ENCODE assay signal across 40 cellular contexts in the genomic region with DNA sequence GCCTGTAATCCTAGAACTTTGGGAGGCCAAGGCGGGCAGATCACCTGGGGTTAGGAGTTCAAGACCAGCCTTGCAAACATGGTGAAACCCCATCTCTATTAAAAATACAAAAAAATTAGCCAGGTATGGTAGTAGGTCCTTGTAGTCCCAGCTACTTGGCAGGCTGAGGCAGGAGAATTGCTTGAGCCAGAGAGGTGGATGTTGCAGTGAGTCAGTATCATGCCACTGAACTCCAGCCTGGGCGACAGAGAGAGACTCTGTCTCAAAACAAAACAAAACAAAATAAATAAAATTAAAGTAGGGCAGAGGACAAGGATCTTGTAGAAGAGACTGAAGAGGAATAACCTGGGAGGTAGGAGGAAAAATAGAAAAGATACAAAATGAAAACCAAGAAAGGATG. TPM values are rescaled to one million over a fixed set of nuclear protein-coding genes. Genes with fewer than 3 reads are reported as not detected.
"Had no signal": no experiment of that assay in that cellular context is flagged by ENCODE, and none has a peak within 500 bp of the region (broad histone marks: within the 10 kb centered on the region; RNA-seq: fewer than 3 reads in every experiment).

No MANE protein-coding gene starts in this region.

- H3K4me1 Mint-ChIP-seq: activated naive CD8-positive, alpha-beta T cell treated with anti-CD3 and anti-CD28 coated beads for 36 hours; activated naive CD8-positive, alpha-beta T cell treated with anti-CD3 and anti-CD28 coated beads, Interleukin-2, amount 10 ng/mL, durations not matched to agents 7 days and 5 days; activated naive CD8-positive, alpha-beta T cell treated with anti-CD3 and anti-CD28 coated beads, Interleukin-2, amount 50 U/mL, for 24 hours; activated T-helper 17 cell treated with anti-CD3 and anti-CD28 coated beads, Interleukin-2, amount 50 U/mL, for 72 hours; brain; central memory CD8-positive, alpha-beta T cell had no signal

- H3K4me3 ChIP-seq: adrenal gland, ascending aorta, body of pancreas, breast epithelium, cardiac muscle cell had no signal

- H3K27ac ChIP-seq: adrenal gland, ascending aorta, body of pancreas, brain microvascular endothelial cell, breast epithelium, cardiac muscle cell had no signal

- H3K36me3 ChIP-seq: adrenal gland, brain microvascular endothelial cell, breast epithelium, cardiac muscle cell had no signal

- H3K4me1 ChIP-seq: ascending aorta, breast epithelium had no signal

- DNase-seq: activated effector memory CD4-positive, alpha-beta T cell treated with anti-CD3 and anti-CD28 coated beads, Interleukin-2, amount 50 U/mL, for 16 hours; activated effector memory CD4-positive, alpha-beta T cell treated with Interleukin-2 at 50 U/mL for 16 hours; activated gamma-delta T cell; activated gamma-delta T cell treated with Interleukin-2 at 50 U/mL for 16 hours; activated naive CD4-positive, alpha-beta T cell; activated naive CD4-positive, alpha-beta T cell treated with anti-CD3 and anti-CD28 coated beads for 36 hours; activated naive CD4-positive, alpha-beta T cell treated with anti-CD3 and anti-CD28 coated beads, Interleukin-2, amount 10 ng/mL, durations not matched to agents 7 days and 5 days; activated naive CD4-positive, alpha-beta T cell treated with anti-CD3 and anti-CD28 coated beads, Interleukin-2, amount 50 U/mL, for 16 hours; activated naive CD4-positive, alpha-beta T cell treated with Interleukin-2 at 50 U/mL for 16 hours; activated naive CD8-positive, alpha-beta T cell treated with anti-CD3 and anti-CD28 coated beads for 36 hours; activated naive CD8-positive, alpha-beta T cell treated with anti-CD3 and anti-CD28 coated beads, Interleukin-2, amount 10 ng/mL, durations not matched to agents 7 days and 5 days; activated naive CD8-positive, alpha-beta T cell treated with anti-CD3 and anti-CD28 coated beads, Interleukin-2, amount 50 U/mL, for 24 hours; activated T-cell treated with anti-CD3 and anti-CD28 coated beads, Interleukin-2, amount 50 U/mL, for 24 hours; activated T-cell treated with anti-CD3 and anti-CD28 coated beads, Interleukin-2, amount 50 U/mL, for 4 hours; activated T-cell treated with anti-CD3 and anti-CD28 coated beads, Interleukin-2, amount 50 U/mL, for 48 hours; activated T-cell treated with anti-CD3 and anti-CD28 coated beads, Interleukin-2, amount 50 U/mL, for 72 hours; amniotic stem cell; amygdala; anterior cingulate cortex; aorta; body of pancreas; brain microvascular endothelial cell; caudate nucleus; central memory CD4-positive, alpha-beta T cell; cerebellar nuclear complex had no signal

- H3K9me3 ChIP-seq: adrenal gland, ascending aorta, body of pancreas had no signal

- H3K27me3 ChIP-seq: adrenal gland, ascending aorta, body of pancreas, brain microvascular endothelial cell, breast epithelium, cardiac muscle cell had no signal

- H3K4me3 Mint-ChIP-seq: activated naive CD4-positive, alpha-beta T cell treated with anti-CD3 and anti-CD28 coated beads for 36 hours; activated naive CD4-positive, alpha-beta T cell treated with anti-CD3 and anti-CD28 coated beads, Interleukin-2, amount 10 ng/mL, durations not matched to agents 7 days and 5 days; activated naive CD4-positive, alpha-beta T cell treated with anti-CD3 and anti-CD28 coated beads, Interleukin-2, amount 50 U/mL, for 24 hours; activated naive CD8-positive, alpha-beta T cell; activated naive CD8-positive, alpha-beta T cell treated with anti-CD3 and anti-CD28 coated beads for 36 hours; activated naive CD8-positive, alpha-beta T cell treated with anti-CD3 and anti-CD28 coated beads, Interleukin-2, amount 10 ng/mL, durations not matched to agents 7 days and 5 days; activated naive CD8-positive, alpha-beta T cell treated with anti-CD3 and anti-CD28 coated beads, Interleukin-2, amount 50 U/mL, for 24 hours; activated T-cell treated with anti-CD3 and anti-CD28 coated beads, Interleukin-2, amount 50 U/mL, for 24 hours; activated T-cell treated with anti-CD3 and anti-CD28 coated beads, Interleukin-2, amount 50 U/mL, for 4 hours; activated T-cell treated with anti-CD3 and anti-CD28 coated beads, Interleukin-2, amount 50 U/mL, for 72 hours; activated T-helper 1 cell treated with anti-CD3 and anti-CD28 coated beads, Interleukin-12 subunit alpha, Interleukin-12 subunit beta, Interleukin-2, Interleukin-4 antibody, amounts not matched to agents 30 ng/mL and 10 ng/mL and 1 ng/mL, durations not matched to agents 14 hours and 24 hours and 36 hours; activated T-helper 17 cell treated with anti-CD3 and anti-CD28 coated beads, Interleukin-2, amount 50 U/mL, for 72 hours; brain; central memory CD8-positive, alpha-beta T cell had no signal

- H3K36me3 Mint-ChIP-seq: brain had no signal

- H3K27ac Mint-ChIP-seq: activated naive CD4-positive, alpha-beta T cell treated with anti-CD3 and anti-CD28 coated beads for 36 hours; activated naive CD4-positive, alpha-beta T cell treated with anti-CD3 and anti-CD28 coated beads, Interleukin-2, amount 10 ng/mL, durations not matched to agents 7 days and 5 days; activated naive CD4-positive, alpha-beta T cell treated with anti-CD3 and anti-CD28 coated beads, Interleukin-2, amount 50 U/mL, for 24 hours; activated naive CD4-positive, alpha-beta T cell treated with anti-CD3 and anti-CD28 coated beads, Interleukin-2, amount 50 U/mL, for 72 hours; activated naive CD8-positive, alpha-beta T cell; activated naive CD8-positive, alpha-beta T cell treated with anti-CD3 and anti-CD28 coated beads for 36 hours; activated naive CD8-positive, alpha-beta T cell treated with anti-CD3 and anti-CD28 coated beads, Interleukin-2, amount 10 ng/mL, durations not matched to agents 7 days and 5 days; activated naive CD8-positive, alpha-beta T cell treated with anti-CD3 and anti-CD28 coated beads, Interleukin-2, amount 50 U/mL, for 24 hours; activated T-cell treated with anti-CD3 and anti-CD28 coated beads, Interleukin-2, amount 50 U/mL, for 24 hours; activated T-cell treated with anti-CD3 and anti-CD28 coated beads, Interleukin-2, amount 50 U/mL, for 72 hours; activated T-helper 1 cell treated with anti-CD3 and anti-CD28 coated beads, Interleukin-12 subunit alpha, Interleukin-12 subunit beta, Interleukin-2, Interleukin-4 antibody, amounts not matched to agents 30 ng/mL and 10 ng/mL and 1 ng/mL, durations not matched to agents 14 hours and 24 hours and 36 hours; activated T-helper 17 cell treated with anti-CD3 and anti-CD28 coated beads, Interleukin-2, amount 50 U/mL, for 72 hours; activated T-helper 2 cell treated with anti-CD3 and anti-CD28 coated beads, Interferon-gamma antibody, Interleukin-2, Interleukin-4, amounts not matched to agents 10 μg/mL and 5 μg/mL and 100 μg/mL, durations not matched to agents 14 hours and 24 hours and 36 hours; brain had no signal

- ATAC-seq: activated naive CD4-positive, alpha-beta T cell treated with anti-CD3 and anti-CD28 coated beads, Interleukin-2, amount 50 U/mL, for 72 hours; activated naive CD8-positive, alpha-beta T cell treated with anti-CD3 and anti-CD28 coated beads, Interleukin-2, amount 50 U/mL, for 24 hours; activated T-cell treated with anti-CD3 and anti-CD28 coated beads, Interleukin-2, amount 50 U/mL, for 4 hours; activated T-cell treated with anti-CD3 and anti-CD28 coated beads, Interleukin-2, amount 50 U/mL, for 72 hours; activated T-helper 17 cell treated with anti-CD3 and anti-CD28 coated beads, Interleukin-2, amount 50 U/mL, for 72 hours; body of pancreas had no signal

RNA-seq across cellular contexts. Expression of gene GUCY2C, which starts 45.5 kb away (rescaled TPM):
- total RNA-seq: activated naive CD4-positive, alpha-beta T cell treated with anti-CD3 and anti-CD28 coated beads for 36 hours; activated naive CD4-positive, alpha-beta T cell treated with anti-CD3 and anti-CD28 coated beads, Interleukin-2, amount 50 U/mL, for 72 hours; activated naive CD8-positive, alpha-beta T cell treated with anti-CD3 and anti-CD28 coated beads for 36 hours; activated naive CD8-positive, alpha-beta T cell treated with anti-CD3 and anti-CD28 coated beads, Interleukin-2, amount 10 ng/mL, durations not matched to agents 7 days and 5 days; activated T-cell treated with anti-CD3 and anti-CD28 coated beads, Interleukin-2, amount 50 U/mL, for 4 hours; activated T-cell treated with anti-CD3 and anti-CD28 coated beads, Interleukin-2, amount 50 U/mL, for 72 hours; activated T-helper 1 cell treated with anti-CD3 and anti-CD28 coated beads, Interleukin-12 subunit alpha, Interleukin-12 subunit beta, Interleukin-2, Interleukin-4 antibody, amounts not matched to agents 30 ng/mL and 10 ng/mL and 1 ng/mL, durations not matched to agents 14 hours and 24 hours and 36 hours; activated T-helper 17 cell treated with anti-CD3 and anti-CD28 coated beads, Interleukin-2, amount 50 U/mL, for 72 hours; activated T-helper 2 cell treated with anti-CD3 and anti-CD28 coated beads, Interferon-gamma antibody, Interleukin-2, Interleukin-4, amounts not matched to agents 10 μg/mL and 5 μg/mL and 100 μg/mL, durations not matched to agents 14 hours and 24 hours and 36 hours; adrenal gland; aorta; ascending aorta; body of pancreas; bronchial epithelial cell; cardiac muscle cell; cardiac septum; chondrocyte had no signal
- polyA plus RNA-seq: adrenal gland had no signal
